19 cellular contexts compared by ENCODE assay signal in genomic region chr4:100294356-100294755, GRCh38.
DNase-seq lines count a peak whose midpoint lies in the region; ATAC-seq and TF ChIP-seq lines count a peak whose summit lies in the region.
"Had no signal": no experiment of that assay in that cellular context is flagged by ENCODE, and none has a peak within 500 bp of the region (broad histone marks: within the 10 kb centered on the region; RNA-seq: fewer than 3 reads in every experiment).

No MANE protein-coding gene starts in this region.

- H4K20me1 ChIP-seq in fibroblast of lung (ENCODE audit: control insufficient read depth, extremely low read depth, insufficient read depth, low read length) (no peaks in the 10 kb centered on the region), GM23338 (replicated peaks; ENCODE audit: insufficient read depth) (no peaks in the 10 kb centered on the region)

- no peak overlapping the region for H3K9ac ChIP-seq in fibroblast of lung (ENCODE audit: insufficient read depth, low read length)
- H3K9ac ChIP-seq: KMS-11 had no signal

- no peak overlapping the region for H3K27ac ChIP-seq in fibroblast of lung (ENCODE audit: insufficient read depth, low read length)
- no peak overlapping the region for H3K27ac ChIP-seq in GM23338 (ENCODE audit: low read depth)
- H3K27ac ChIP-seq: KMS-11, Peyer's patch had no signal

- H3K9me2 ChIP-seq in GM23338 (ENCODE audit: insufficient read depth), result peaks cover 23% of the 10 kb centered on the region

- no peak for ATAC-seq in GM23338
- ATAC-seq: GM12878, SK-N-SH treated with all-trans-retinoic acid at 6 μM for 48 hours had no signal

- DNase-seq in AG10803 (ENCODE audit: low read depth), result peak; percentile 86
- peak; percentile 39 for DNase-seq in LHCN-M2 (ENCODE audit: low read depth)
- peak; percentile 30 to 31 for DNase-seq in fibroblast of lung (ENCODE audit: low read depth in 2 of 2)
- peak; percentile 38 for DNase-seq in myocyte (ENCODE audit: low read depth)
- DNase-seq in posterior cingulate gyrus, result no peak
- DNase-seq in kidney tubule cell (ENCODE audit: low spot score), result no peak
- no peak for DNase-seq in GM23338 (ENCODE audit: low spot score)
- no peak for DNase-seq in HuH-7.5 (ENCODE audit: low spot score)
- DNase-seq: NCI-H1105, NCI-H146, NCI-H2029, NCI-H2171, NCI-H524 treated with DMSO at 0.1 percent for 48 hours, NCI-H82, Peyer's patch had no signal

- H2AFZ ChIP-seq in fibroblast of lung (ENCODE audit: low read length), result no peak overlapping the region
- H2AFZ ChIP-seq in GM23338, result no peak overlapping the region

- H3K4me3 Mint-ChIP-seq in GM23338, result no peak overlapping the region
- H3K4me3 Mint-ChIP-seq: B cell had no signal

- peaks cover 2% of the 10 kb centered on the region for H3K27me3 Mint-ChIP-seq in GM23338 (ENCODE audit: insufficient read depth, low read depth, poor library complexity)
- H3K27me3 Mint-ChIP-seq: B cell had no signal

- no peak overlapping the region for H3K27ac Mint-ChIP-seq in GM23338
- H3K27ac Mint-ChIP-seq: B cell had no signal

- H3K36me3 ChIP-seq in fibroblast of lung (ENCODE audit: control insufficient read depth, insufficient read depth, low read length), result no peaks in the 10 kb centered on the region
- H3K36me3 ChIP-seq in GM23338 (ENCODE audit: insufficient read depth), result no peaks in the 10 kb centered on the region
- H3K36me3 ChIP-seq: Peyer's patch had no signal

- no peaks in the 10 kb centered on the region for H3K9me3 ChIP-seq in fibroblast of lung (ENCODE audit: control insufficient read depth, insufficient read depth, low read depth, low read length)
- H3K9me3 ChIP-seq: Peyer's patch had no signal

- TF ChIP-seq CTCF in AG10803 (conservative IDR thresholded peaks at IDR 0.05; ENCODE audit: low read length) (no peak), fibroblast of lung (conservative IDR thresholded peaks at IDR 0.05 in 1 of 2, IDR thresholded peaks at IDR 0.05 in 1 of 2; ENCODE audit: low read depth in 1 of 2, low read length in 2 of 2) (no peak), GM23338 (conservative IDR thresholded peaks at IDR 0.05; ENCODE audit: low read depth in 2 of 2) (no peak)

- intact Hi-C loops in posterior cingulate gyrus (cut with DNase I), result no loop called here

- H3K36me3 Mint-ChIP-seq in GM23338 (ENCODE audit: low read depth), result no peaks in the 10 kb centered on the region

- H3K4me1 ChIP-seq in fibroblast of lung (ENCODE audit: control insufficient read depth, extremely low read depth, insufficient read depth, low read length) (peaks cover 15% of the 10 kb centered on the region), GM23338 (ENCODE audit: insufficient read depth) (peaks cover 7% of the 10 kb centered on the region)
- H3K4me1 ChIP-seq: Peyer's patch had no signal

- H3K79me2 ChIP-seq in fibroblast of lung (ENCODE audit: control insufficient read depth, insufficient read depth, low read length) (no peaks in the 10 kb centered on the region), GM23338 (replicated peaks; ENCODE audit: insufficient read depth) (no peaks in the 10 kb centered on the region)

- H3K9me3 Mint-ChIP-seq in GM23338, result no peaks in the 10 kb centered on the region; the same call in 2 of the 3 replicates

- peaks cover 4% of the 10 kb centered on the region for H3K4me1 Mint-ChIP-seq in GM23338
- H3K4me1 Mint-ChIP-seq: B cell had no signal

- H3K4me2 ChIP-seq in fibroblast of lung (ENCODE audit: extremely low read depth, insufficient read depth, low read length), result no peak overlapping the region
- no peak overlapping the region for H3K4me2 ChIP-seq in GM23338
- H3K4me2 ChIP-seq: KMS-11 had no signal

- H3K27me3 ChIP-seq in fibroblast of lung (ENCODE audit: control insufficient read depth, insufficient read depth, low read length) (no peaks in the 10 kb centered on the region), GM23338 (ENCODE audit: insufficient read depth) (no peaks in the 10 kb centered on the region)
- H3K27me3 ChIP-seq: Peyer's patch had no signal

- H3K4me3 ChIP-seq in AG10803 (ENCODE audit: low read length) (no peak overlapping the region), fibroblast of lung (replicated peaks in 1 of 4; ENCODE audit: control extremely low read depth in 1 of 4, insufficient read depth in 1 of 4, low read depth in 3 of 4, low read length in 4 of 4) (no peak overlapping the region), GM23338 (no peak overlapping the region)
- H3K4me3 ChIP-seq: GM12878, Peyer's patch had no signal

- H3F3A ChIP-seq in GM23338 (replicated peaks; ENCODE audit: low read depth), result no peaks in the 10 kb centered on the region

TF ChIP-seq in GM23338, 12 proteins besides CTCF, POLR2A, EP300 and RAD21 (continues in another document):
- TF ChIP-seq, protein P1, sequence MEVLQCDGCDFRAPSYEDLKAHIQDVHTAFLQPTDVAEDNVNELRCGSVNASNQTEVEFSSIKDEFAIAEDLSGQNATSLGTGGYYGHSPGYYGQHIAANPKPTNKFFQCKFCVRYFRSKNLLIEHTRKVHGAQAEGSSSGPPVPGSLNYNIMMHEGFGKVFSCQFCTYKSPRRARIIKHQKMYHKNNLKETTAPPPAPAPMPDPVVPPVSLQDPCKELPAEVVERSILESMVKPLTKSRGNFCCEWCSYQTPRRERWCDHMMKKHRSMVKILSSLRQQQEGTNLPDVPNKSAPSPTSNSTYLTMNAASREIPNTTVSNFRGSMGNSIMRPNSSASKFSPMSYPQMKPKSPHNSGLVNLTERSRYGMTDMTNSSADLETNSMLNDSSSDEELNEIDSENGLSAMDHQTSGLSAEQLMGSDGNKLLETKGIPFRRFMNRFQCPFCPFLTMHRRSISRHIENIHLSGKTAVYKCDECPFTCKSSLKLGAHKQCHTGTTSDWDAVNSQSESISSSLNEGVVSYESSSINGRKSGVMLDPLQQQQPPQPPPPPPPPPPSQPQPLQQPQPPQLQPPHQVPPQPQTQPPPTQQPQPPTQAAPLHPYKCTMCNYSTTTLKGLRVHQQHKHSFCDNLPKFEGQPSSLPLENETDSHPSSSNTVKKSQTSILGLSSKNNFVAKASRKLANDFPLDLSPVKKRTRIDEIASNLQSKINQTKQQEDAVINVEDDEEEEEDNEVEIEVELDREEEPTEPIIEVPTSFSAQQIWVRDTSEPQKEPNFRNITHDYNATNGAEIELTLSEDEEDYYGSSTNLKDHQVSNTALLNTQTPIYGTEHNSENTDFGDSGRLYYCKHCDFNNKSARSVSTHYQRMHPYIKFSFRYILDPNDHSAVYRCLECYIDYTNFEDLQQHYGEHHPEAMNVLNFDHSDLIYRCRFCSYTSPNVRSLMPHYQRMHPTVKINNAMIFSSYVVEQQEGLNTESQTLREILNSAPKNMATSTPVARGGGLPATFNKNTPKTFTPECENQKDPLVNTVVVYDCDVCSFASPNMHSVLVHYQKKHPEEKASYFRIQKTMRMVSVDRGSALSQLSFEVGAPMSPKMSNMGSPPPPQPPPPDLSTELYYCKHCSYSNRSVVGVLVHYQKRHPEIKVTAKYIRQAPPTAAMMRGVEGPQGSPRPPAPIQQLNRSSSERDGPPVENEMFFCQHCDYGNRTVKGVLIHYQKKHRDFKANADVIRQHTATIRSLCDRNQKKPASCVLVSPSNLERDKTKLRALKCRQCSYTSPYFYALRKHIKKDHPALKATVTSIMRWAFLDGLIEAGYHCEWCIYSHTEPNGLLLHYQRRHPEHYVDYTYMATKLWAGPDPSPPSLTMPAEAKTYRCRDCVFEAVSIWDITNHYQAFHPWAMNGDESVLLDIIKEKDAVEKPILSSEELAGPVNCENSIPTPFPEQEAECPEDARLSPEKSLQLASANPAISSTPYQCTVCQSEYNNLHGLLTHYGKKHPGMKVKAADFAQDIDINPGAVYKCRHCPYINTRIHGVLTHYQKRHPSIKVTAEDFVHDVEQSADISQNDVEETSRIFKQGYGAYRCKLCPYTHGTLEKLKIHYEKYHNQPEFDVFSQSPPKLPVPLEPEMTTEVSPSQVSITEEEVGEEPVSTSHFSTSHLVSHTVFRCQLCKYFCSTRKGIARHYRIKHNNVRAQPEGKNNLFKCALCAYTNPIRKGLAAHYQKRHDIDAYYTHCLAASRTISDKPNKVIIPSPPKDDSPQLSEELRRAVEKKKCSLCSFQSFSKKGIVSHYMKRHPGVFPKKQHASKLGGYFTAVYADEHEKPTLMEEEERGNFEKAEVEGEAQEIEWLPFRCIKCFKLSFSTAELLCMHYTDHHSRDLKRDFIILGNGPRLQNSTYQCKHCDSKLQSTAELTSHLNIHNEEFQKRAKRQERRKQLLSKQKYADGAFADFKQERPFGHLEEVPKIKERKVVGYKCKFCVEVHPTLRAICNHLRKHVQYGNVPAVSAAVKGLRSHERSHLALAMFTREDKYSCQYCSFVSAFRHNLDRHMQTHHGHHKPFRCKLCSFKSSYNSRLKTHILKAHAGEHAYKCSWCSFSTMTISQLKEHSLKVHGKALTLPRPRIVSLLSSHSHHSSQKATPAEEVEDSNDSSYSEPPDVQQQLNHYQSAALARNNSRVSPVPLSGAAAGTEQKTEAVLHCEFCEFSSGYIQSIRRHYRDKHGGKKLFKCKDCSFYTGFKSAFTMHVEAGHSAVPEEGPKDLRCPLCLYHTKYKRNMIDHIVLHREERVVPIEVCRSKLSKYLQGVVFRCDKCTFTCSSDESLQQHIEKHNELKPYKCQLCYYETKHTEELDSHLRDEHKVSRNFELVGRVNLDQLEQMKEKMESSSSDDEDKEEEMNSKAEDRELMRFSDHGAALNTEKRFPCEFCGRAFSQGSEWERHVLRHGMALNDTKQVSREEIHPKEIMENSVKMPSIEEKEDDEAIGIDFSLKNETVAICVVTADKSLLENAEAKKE (CRISPR knock-in tag; IDR thresholded peaks at IDR 0.05), result no peak
- no peak for TF ChIP-seq POLR2AphosphoS5 (IDR thresholded peaks at IDR 0.05; ENCODE audit: low read depth)

Comparison
In these comparisons a context has a peak if more than half of its experiments do, and no peak if none do; other contexts are left out.
1. DNase-seq: peak in AG10803 (single experiment), LHCN-M2 (single experiment), fibroblast of lung (2 of 2) and myocyte (single experiment); none in posterior cingulate gyrus (0 of 10), kidney tubule cell (single experiment), GM23338 (single experiment) and HuH-7.5 (single experiment).